8 cellular contexts compared by ENCODE assay signal in the genomic region with DNA sequence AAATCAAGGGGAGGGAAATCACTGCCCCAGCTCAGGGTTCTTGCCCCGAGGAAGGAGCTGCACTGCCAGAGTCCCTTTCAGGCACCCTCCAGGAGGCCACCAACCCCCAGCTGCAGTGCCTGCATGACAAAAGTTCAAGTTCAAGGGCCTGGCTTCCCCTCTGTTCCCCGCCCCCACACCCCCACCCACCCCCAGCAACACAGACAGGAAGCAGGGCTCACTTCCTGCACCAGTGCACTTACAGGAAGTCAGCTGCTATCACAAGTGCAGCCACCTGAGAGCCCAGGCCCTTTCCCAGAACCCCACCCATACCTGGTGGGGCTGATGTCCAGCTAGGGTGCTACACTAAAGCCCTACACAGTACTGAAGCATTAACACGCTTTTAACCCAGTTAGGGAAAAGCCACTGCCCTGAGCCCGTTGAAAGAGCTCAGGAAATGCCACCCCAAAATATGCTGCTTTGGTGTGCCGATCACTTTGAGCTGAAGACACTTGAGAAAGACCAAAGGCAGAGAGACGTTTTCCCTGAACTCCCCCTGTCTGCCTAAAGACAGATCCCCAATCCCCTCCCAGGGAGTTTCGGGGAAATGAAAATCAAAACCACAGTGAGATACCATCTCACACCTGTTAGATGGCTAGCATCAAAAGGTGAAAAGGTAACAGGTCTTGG.
DNase-seq lines count a peak whose midpoint lies in the region; ATAC-seq and TF ChIP-seq lines count a peak whose summit lies in the region.

No MANE protein-coding gene starts in this region.

- no peak overlapping the region for H3K27ac Mint-ChIP-seq in mesothelial cell of epicardium

- WGBS in GM23248 (ENCODE audit: low coverage in 1 of 2, low lambda C conversion rate in 2 of 2, missing lambda C conversion rate in 2 of 2), 2 experiments: 45 to 54% methylated on average over 6 to 7 of the region's 7 CpGs

- peak overlapping the region; percentile 96 for H3K27ac ChIP-seq in DND-41 (ENCODE audit: low read length)
- no peak overlapping the region for H3K27ac ChIP-seq in GM23248

- peak overlapping the region; percentile 88 for H2AFZ ChIP-seq in DND-41 (ENCODE audit: low read depth, low read length)
- no peak overlapping the region for H2AFZ ChIP-seq in GM23248

- in situ Hi-C loops in GM23248 (cut with MboI): no loop called here

- H3K4me3 Mint-ChIP-seq in mesothelial cell of epicardium: no peak overlapping the region

- H3K9me3 Mint-ChIP-seq in mesothelial cell of epicardium: peaks cover 10% of the 10 kb centered on the region

- ATAC-seq in DND-41 (ENCODE audit: insufficient read depth, low read depth) (peak; percentile 91), GM21825 (IDR thresholded peaks at IDR 0.05; ENCODE audit: unreplicated experiment) (peak; percentile 49)
- ATAC-seq in stimulated activated naive CD8-positive, alpha-beta T cell treated with anti-CD3 and anti-CD28 coated beads, Interleukin-15, Interleukin-2, amounts not matched to agents 100 U/mL and 50 U/mL, for 24 hours: peak; percentile 90

- H3F3A ChIP-seq in GM23248 (ENCODE audit: insufficient read depth): no peaks in the 10 kb centered on the region

- no peaks in the 10 kb centered on the region for H3K79me2 ChIP-seq in DND-41 (ENCODE audit: insufficient read depth, low read length)
- no peaks in the 10 kb centered on the region for H3K79me2 ChIP-seq in GM23248 (ENCODE audit: insufficient read depth)

- H3K9ac ChIP-seq in DND-41 (ENCODE audit: low read depth, low read length) (peak overlapping the region; percentile 44), GM23248 (no peak overlapping the region)

- H3K27me3 ChIP-seq in DND-41 (ENCODE audit: insufficient read depth, low read length, poor library complexity) (no peaks in the 10 kb centered on the region), GM23248 (replicated peaks; ENCODE audit: insufficient read depth) (peaks cover 13% of the 10 kb centered on the region; the same call in 1 of the 2 replicates)

- no peaks in the 10 kb centered on the region for H3K4me1 Mint-ChIP-seq in mesothelial cell of epicardium

- no peaks in the 10 kb centered on the region for H3K9me3 ChIP-seq in DND-41 (ENCODE audit: insufficient read depth, low read length, severe bottlenecking)
- H3K9me3 ChIP-seq in GM23248 (ENCODE audit: low read depth): no peaks in the 10 kb centered on the region

- peak; percentile 11 for TF ChIP-seq CTCF in DND-41 (IDR thresholded peaks at IDR 0.05; ENCODE audit: borderline replicate concordance, extremely low read depth, low read length, poor library complexity, severe bottlenecking)
- no peak for TF ChIP-seq CTCF in mesothelial cell of epicardium (IDR thresholded peaks at IDR 0.05; ENCODE audit: unreplicated experiment)

- H3K27me3 Mint-ChIP-seq in mesothelial cell of epicardium (ENCODE audit: low read depth): peaks cover 31% of the 10 kb centered on the region

- no peaks in the 10 kb centered on the region for H3K9me2 ChIP-seq in GM23248 (ENCODE audit: insufficient read depth)

- H4K20me1 ChIP-seq in DND-41 (ENCODE audit: insufficient read depth, low read length): no peaks in the 10 kb centered on the region
- H4K20me1 ChIP-seq in GM23248 (ENCODE audit: insufficient read depth): no peaks in the 10 kb centered on the region

- peak overlapping the region; percentile 56 for H3K4me2 ChIP-seq in DND-41 (ENCODE audit: insufficient read depth, low read length)
- H3K4me2 ChIP-seq in GM23248 (ENCODE audit: unreplicated experiment): no peak overlapping the region

- DNase-seq in DND-41: peak; percentile 91
- peak; percentile 18 for DNase-seq in RPMI8226
- DNase-seq in central memory CD4-positive, alpha-beta T cell: peak; percentile 64
- DNase-seq in stimulated activated naive CD8-positive, alpha-beta T cell treated with anti-CD3 and anti-CD28 coated beads, Interleukin-15, Interleukin-2, amounts not matched to agents 100 U/mL and 50 U/mL, for 24 hours: peak; percentile 53
- DNase-seq in mesenteric fat pad (ENCODE audit: low spot score): no peak
- DNase-seq in GM23248: no peak
- no peak for DNase-seq in mesothelial cell of epicardium (ENCODE audit: low spot score in 2 of 2, unreplicated experiment in 2 of 2)

- H3K4me1 ChIP-seq in DND-41 (ENCODE audit: insufficient read depth, low read length): peaks cover 44% of the 10 kb centered on the region
- H3K4me1 ChIP-seq in GM23248 (ENCODE audit: insufficient read depth): no peaks in the 10 kb centered on the region

- H3K4me3 ChIP-seq in DND-41 (ENCODE audit: low read depth in 1 of 2, low read length in 2 of 2) (peak overlapping the region in 1 of 2 experiments; percentile 41; a peak in 2 of 4 replicates), GM23248 (no peak overlapping the region)

- H3K36me3 ChIP-seq in DND-41 (ENCODE audit: insufficient read depth, low read length): no peaks in the 10 kb centered on the region
- no peaks in the 10 kb centered on the region for H3K36me3 ChIP-seq in GM23248 (ENCODE audit: low read depth)

- H3K36me3 Mint-ChIP-seq in mesothelial cell of epicardium: no peaks in the 10 kb centered on the region

Comparison
In these comparisons a context has a peak if more than half of its experiments do, and no peak if none do; other contexts are left out.
1. DNase-seq: peak in DND-41 (single experiment), RPMI8226 (single experiment), central memory CD4-positive, alpha-beta T cell (single experiment) and stimulated activated naive CD8-positive, alpha-beta T cell treated with anti-CD3 and anti-CD28 coated beads, Interleukin-15, Interleukin-2, amounts not matched to agents 100 U/mL and 50 U/mL, for 24 hours (single experiment); none in mesenteric fat pad (single experiment), GM23248 (single experiment) and mesothelial cell of epicardium (0 of 2).
2. Peak in every context shown above with its lines, with median percentiles within 50 percentile points of each other: ATAC-seq.